ENCODE assay signal across 30 cellular contexts in genomic region chr21:41597227-41597626, GRCh38.
"Had no signal": no experiment of that assay in that cellular context is flagged by ENCODE, and none has a peak within 500 bp of the region (broad histone marks: within the 10 kb centered on the region; RNA-seq: fewer than 3 reads in every experiment).

No MANE protein-coding gene starts in this region.

- H3K27ac ChIP-seq: esophagus squamous epithelium, heart right ventricle, left ventricle myocardium inferior, lower lobe of right lung, neural progenitor cell, prostate gland, right atrium auricular region, skin epidermis, spleen, thoracic aorta, tibial nerve had no signal

- H3K27me3 ChIP-seq: right atrium auricular region, upper lobe of left lung had no signal

- H3K4me3 Mint-ChIP-seq: effector memory CD8-positive, alpha-beta T cell; immature natural killer cell; mesothelial cell of epicardium; naive B cell; natural killer cell treated with Interleukin-12 subunit alpha and Interleukin-12 subunit beta and Interleukin-15 and Interleukin-18, amount 100 ng/mL, for 72 hours; neural progenitor cell; stimulated activated memory B cell treated with anti-CD40 and anti-IgM and Interleukin-4, amounts not matched to agents 10 μg/mL and 1 μg/mL and 100 μg/mL, for 72 hours had no signal

- H3K36me3 Mint-ChIP-seq: immature natural killer cell; mesothelial cell of epicardium; naive B cell; natural killer cell treated with Interleukin-12 subunit alpha and Interleukin-12 subunit beta and Interleukin-15 and Interleukin-18, amount 100 ng/mL, for 72 hours; neural progenitor cell; stimulated activated memory B cell treated with anti-CD40 and anti-IgM and Interleukin-4, amounts not matched to agents 10 μg/mL and 1 μg/mL and 100 μg/mL, for 72 hours had no signal

- ATAC-seq: effector memory CD8-positive, alpha-beta T cell; heart right ventricle; left colon; lower lobe of right lung; mucosa of descending colon; stimulated activated memory B cell treated with anti-CD40 and anti-IgM and Interleukin-4, amounts not matched to agents 10 μg/mL and 1 μg/mL and 100 μg/mL, for 72 hours had no signal

- H3K4me3 ChIP-seq: esophagus squamous epithelium, heart right ventricle, left ventricle myocardium inferior, lower lobe of right lung, mucosa of descending colon, neural progenitor cell, prostate gland, right atrium auricular region, skin epidermis, spleen, thoracic aorta, tibial nerve, upper lobe of left lung had no signal

- H3K9me3 ChIP-seq: esophagus squamous epithelium, heart right ventricle, left ventricle myocardium inferior, lower lobe of right lung, mucosa of descending colon, prostate gland, right atrium auricular region, spleen, thoracic aorta, tibial nerve, upper lobe of left lung had no signal

- H3K4me1 Mint-ChIP-seq: immature natural killer cell, neural progenitor cell had no signal

- H3K27ac Mint-ChIP-seq: effector memory CD8-positive, alpha-beta T cell; immature natural killer cell; mesothelial cell of epicardium; naive B cell; natural killer cell treated with Interleukin-12 subunit alpha and Interleukin-12 subunit beta and Interleukin-15 and Interleukin-18, amount 100 ng/mL, for 72 hours; neural progenitor cell; stimulated activated memory B cell treated with anti-CD40 and anti-IgM and Interleukin-4, amounts not matched to agents 10 μg/mL and 1 μg/mL and 100 μg/mL, for 72 hours had no signal

- H3K4me1 ChIP-seq: left ventricle myocardium inferior, neural progenitor cell, right atrium auricular region had no signal

- H3K9me3 Mint-ChIP-seq: effector memory CD8-positive, alpha-beta T cell; immature natural killer cell; mesothelial cell of epicardium; naive B cell; natural killer cell treated with Interleukin-12 subunit alpha and Interleukin-12 subunit beta and Interleukin-15 and Interleukin-18, amount 100 ng/mL, for 72 hours had no signal

- DNase-seq: cortex of kidney; effector memory CD8-positive, alpha-beta T cell; erythroblast; esophagus squamous epithelium; foreskin melanocyte; glutamatergic neuron; heart right ventricle; hippocampal formation; immature natural killer cell; kidney glomerular epithelial cell; left ventricle myocardium inferior; lower lobe of right lung; naive B cell; nucleus accumbens; spleen; stimulated activated CD4-positive, alpha-beta T cell treated with anti-CD3 and anti-CD28 coated beads, Interleukin-4, amount 100 ng/mL, for 4 hours; stimulated activated naive CD8-positive, alpha-beta T cell treated with anti-CD3 and anti-CD28 coated beads, Interleukin-15, Interleukin-2, amounts not matched to agents 100 U/mL and 50 U/mL, for 24 hours; substantia nigra; upper lobe of left lung had no signal

- H3K36me3 ChIP-seq: esophagus squamous epithelium, heart right ventricle, left ventricle myocardium inferior, lower lobe of right lung, neural progenitor cell, prostate gland, right atrium auricular region, spleen, thoracic aorta, tibial nerve, upper lobe of left lung had no signal
